10 cellular contexts compared by ENCODE assay signal in genomic region chr4:85724801-85725548, GRCh38.
A peak's percentile ranks its signal among the peaks of the same experiment; 100 is the strongest.
DNase-seq lines count a peak whose midpoint lies in the region; ATAC-seq and TF ChIP-seq lines count a peak whose summit lies in the region.
"Had no signal": no experiment of that assay in that cellular context is flagged by ENCODE, and none has a peak within 500 bp of the region (broad histone marks: within the 10 kb centered on the region; RNA-seq: fewer than 3 reads in every experiment).

No MANE protein-coding gene starts in this region.

- H3K4me2 ChIP-seq in Loucy (ENCODE audit: low read depth, low read length, poor library complexity, severe bottlenecking) = no peak overlapping the region

- H3K27me3 ChIP-seq in Loucy (ENCODE audit: insufficient read depth, low read length, poor library complexity, severe bottlenecking) (no peaks in the 10 kb centered on the region), layer of hippocampus (ENCODE audit: control insufficient read depth, insufficient read depth, low read length) (no peaks in the 10 kb centered on the region), thyroid gland (no peaks in the 10 kb centered on the region)

- WGBS in thyroid gland, 2 donors = 89 to 91% methylated on average over 3 of the region's 3 CpGs

- no peak overlapping the region for H3K9ac ChIP-seq in Loucy (ENCODE audit: low read depth, low read length, poor library complexity, severe bottlenecking)
- H3K9ac ChIP-seq: parathyroid adenoma had no signal

- ATAC-seq in GM21423 (IDR thresholded peaks at IDR 0.05; ENCODE audit: unreplicated experiment) = peak; percentile 69
- ATAC-seq in effector memory CD8-positive, alpha-beta T cell (replicated peaks) = no peak

- no peaks in the 10 kb centered on the region for H3K36me3 ChIP-seq in Loucy (ENCODE audit: insufficient read depth, low read length)
- H3K36me3 ChIP-seq in thyroid gland = no peaks in the 10 kb centered on the region

- H3K4me3 Mint-ChIP-seq in effector memory CD8-positive, alpha-beta T cell = no peak overlapping the region

- H3K4me3 ChIP-seq in AG10803 (ENCODE audit: low read length) (no peak overlapping the region), Loucy (ENCODE audit: low read length, poor library complexity, severe bottlenecking) (no peak overlapping the region), thyroid gland (replicated peaks in 1 of 3) (no peak overlapping the region)
- H3K4me3 ChIP-seq: SK-N-MC had no signal

- H3K79me2 ChIP-seq in Loucy (ENCODE audit: insufficient read depth, low read length) = no peaks in the 10 kb centered on the region
- H3K79me2 ChIP-seq: parathyroid adenoma had no signal

- H3K4me1 ChIP-seq in Loucy (ENCODE audit: insufficient read depth, low read length, poor library complexity, severe bottlenecking) (no peaks in the 10 kb centered on the region), thyroid gland (peaks cover 0 to 5% of the 10 kb centered on the region in 2 donors)
- H3K4me1 ChIP-seq: parathyroid adenoma had no signal

- H3K36me3 Mint-ChIP-seq in effector memory CD8-positive, alpha-beta T cell (ENCODE audit: insufficient read depth) = no peaks in the 10 kb centered on the region

- no peaks in the 10 kb centered on the region for H3F3A ChIP-seq in Loucy (ENCODE audit: low read depth)

- DNase-seq in AG10803 (ENCODE audit: low read depth) = peak; percentile 79
- DNase-seq in effector CD4-positive, alpha-beta T cell = no peak
- no peak for DNase-seq in effector memory CD8-positive, alpha-beta T cell
- DNase-seq in thyroid gland = no peak
- DNase-seq in mesenteric fat pad (ENCODE audit: low spot score) = no peak

- peaks cover 6 to 11% of the 10 kb centered on the region in 2 donors for H3K9me3 Mint-ChIP-seq in effector memory CD8-positive, alpha-beta T cell

- H3K27ac ChIP-seq in layer of hippocampus (ENCODE audit: low read depth, low read length) = peak overlapping the region; percentile 58
- H3K27ac ChIP-seq in thyroid gland = peak overlapping the region in 1 of 3 donors; percentile 22
- H3K27ac ChIP-seq: parathyroid adenoma, SK-N-MC had no signal

- H2AFZ ChIP-seq in Loucy (ENCODE audit: low read length) = peak overlapping the region; percentile 13; the same call in 1 of the 2 replicates
- H2AFZ ChIP-seq: parathyroid adenoma had no signal

- H3K4me1 Mint-ChIP-seq in effector memory CD8-positive, alpha-beta T cell (ENCODE audit: low read depth in 2 of 2) = no peaks in the 10 kb centered on the region

- no peaks in the 10 kb centered on the region for H3K27me3 Mint-ChIP-seq in effector memory CD8-positive, alpha-beta T cell

- no peaks in the 10 kb centered on the region for H3K9me2 ChIP-seq in Loucy (replicated peaks; ENCODE audit: low read depth, low read length)

- intact Hi-C loops in thyroid gland (cut with DNase I) = no loop called here

- TF ChIP-seq CTCF in AG10803 (conservative IDR thresholded peaks at IDR 0.05; ENCODE audit: low read length) (no peak), Loucy (conservative IDR thresholded peaks at IDR 0.05; ENCODE audit: low read length) (no peak), thyroid gland (IDR thresholded peaks at IDR 0.05) (no peak)

- no peaks in the 10 kb centered on the region for H4K20me1 ChIP-seq in Loucy (ENCODE audit: insufficient read depth, low read length, poor library complexity, severe bottlenecking)

- H3K9me3 ChIP-seq in Loucy (ENCODE audit: insufficient read depth, low read depth, low read length) = no peaks in the 10 kb centered on the region
- no peaks in the 10 kb centered on the region for H3K9me3 ChIP-seq in thyroid gland

- H3K27ac Mint-ChIP-seq in effector memory CD8-positive, alpha-beta T cell = no peak overlapping the region

- TF ChIP-seq POLR2A in thyroid gland (IDR thresholded peaks at IDR 0.05) = no peak
